In the genomic region with DNA sequence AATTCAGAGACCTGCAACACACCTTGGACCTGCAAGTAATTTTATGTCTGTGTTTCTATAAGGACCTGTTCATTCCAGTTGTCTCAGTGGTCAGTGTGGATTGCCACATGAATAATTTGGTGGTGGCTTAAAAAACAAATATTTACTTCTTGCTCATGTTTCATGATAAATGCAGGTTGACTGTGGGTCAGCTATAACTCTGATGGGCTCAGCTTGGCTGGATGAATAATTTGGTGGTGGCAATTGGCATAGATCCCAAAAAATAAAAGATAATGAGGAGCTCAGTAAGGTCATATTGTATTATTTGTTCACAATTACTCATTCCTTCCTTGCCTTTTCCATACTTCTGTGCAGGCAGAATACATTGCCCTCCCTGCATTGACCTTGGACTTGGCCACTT, we compare ENCODE assay signal across 18 cellular contexts. TPM values are rescaled to one million over a fixed set of nuclear protein-coding genes. Genes with fewer than 3 reads are reported as not detected.
DNase-seq lines count a peak whose midpoint lies in the region; FAIRE-seq and TF ChIP-seq lines count a peak whose summit lies in the region.
"Had no signal": no experiment of that assay in that cellular context is flagged by ENCODE, and none has a peak within 500 bp of the region (broad histone marks: within the 10 kb centered on the region; RNA-seq: fewer than 3 reads in every experiment).

No MANE protein-coding gene starts in this region.

- H4K20me1 ChIP-seq in PC-9 (ENCODE audit: insufficient read depth): no peaks in the 10 kb centered on the region
- H4K20me1 ChIP-seq: BLaER1 had no signal

- no peak for TF ChIP-seq CTCF in CD14-positive monocyte (IDR thresholded peaks at IDR 0.05)
- TF ChIP-seq CTCF in PC-9 (conservative IDR thresholded peaks at IDR 0.05): no peak
- no peak for TF ChIP-seq CTCF in brain microvascular endothelial cell (IDR thresholded peaks at IDR 0.05; ENCODE audit: low read depth, low read length, missing control alignments)

- peak overlapping the region; percentile 55 to 92 (median 80) for H3K27ac Mint-ChIP-seq in CD14-positive monocyte
- H3K27ac Mint-ChIP-seq: CD4-positive, alpha-beta T cell had no signal

- H3K4me1 Mint-ChIP-seq in CD14-positive monocyte: peaks cover 60% of the 10 kb centered on the region

- peaks cover 0 to 5% (median 0%) of the 10 kb centered on the region in 7 donors for H3K9me3 Mint-ChIP-seq in CD14-positive monocyte
- H3K9me3 Mint-ChIP-seq: CD4-positive, alpha-beta T cell had no signal

- POLR2A ChIA-PET in PC-9 (lab: Charles Lee; ENCODE audit: unreplicated experiment): no interaction called here

- no peak overlapping the region for H3K4me3 Mint-ChIP-seq in CD14-positive monocyte
- H3K4me3 Mint-ChIP-seq: CD4-positive, alpha-beta T cell had no signal

- no peaks in the 10 kb centered on the region for H3K9me2 ChIP-seq in PC-9 (ENCODE audit: insufficient read depth)

- H3K36me3 ChIP-seq in PC-9 (ENCODE audit: low read depth) (no peaks in the 10 kb centered on the region), brain microvascular endothelial cell (replicated peaks) (no peaks in the 10 kb centered on the region), small intestine (ENCODE audit: control insufficient read depth in 2 of 2, insufficient read depth in 2 of 2, low read length in 2 of 2) (no peaks in the 10 kb centered on the region)

- H2AFZ ChIP-seq in PC-9: no peak overlapping the region

- H3K27me3 ChIP-seq in PC-9 (ENCODE audit: insufficient read depth, low read depth): no peaks in the 10 kb centered on the region
- H3K27me3 ChIP-seq in brain microvascular endothelial cell (replicated peaks): no peaks in the 10 kb centered on the region
- H3K27me3 ChIP-seq in small intestine (ENCODE audit: control insufficient read depth in 2 of 2, insufficient read depth in 2 of 2, low read length in 2 of 2): no peaks in the 10 kb centered on the region
- H3K27me3 ChIP-seq: BLaER1 had no signal

- DNase-seq in NCI-H748 (lab: John Stamatoyannopoulos, UW; ENCODE audit: unreplicated experiment): peak; percentile 3
- no peak for DNase-seq in NCI-H748 treated with DMSO at 0.1 percent for 48 hours (lab: John Stamatoyannopoulos, UW)
- no peak for DNase-seq in CD14-positive monocyte (ENCODE audit: low spot score)
- peak in 1 of 2 experiments; percentile 58 for DNase-seq in PC-9
- peak; percentile 5 to 8 for DNase-seq in lung microvascular endothelial cell (ENCODE audit: low read depth in 2 of 2)
- no peak for DNase-seq in brain microvascular endothelial cell
- DNase-seq in NK-92 (lab: John Stamatoyannopoulos, UW; ENCODE audit: unreplicated experiment): no peak
- DNase-seq in small intestine: no peak
- DNase-seq: 8988T; Calu3; CD4-positive, alpha-beta T cell; DMS 273 treated with DMSO at 0.1 percent for 48 hours had no signal

- intact Hi-C loops in CD14-positive monocyte (cut with micrococcal nuclease): loop anchor here (2.0 to 10.0 kb wide), 7 partner anchors 51 to 413 kb away; partner anchors contain the start of gene HMGB2 (in 2 of the 2)
- intact Hi-C loops in PC-9 (cut with micrococcal nuclease; ENCODE audit: unreplicated experiment): loop anchor here (1.0 to 5.0 kb wide), 5 partner anchors 47 to 405 kb away; partner anchors contain the start of gene SAP30

- FAIRE-seq in small intestine (lab: Jason Lieb, UNC): no peak
- FAIRE-seq: HTR-8/SVneo had no signal

- H3K79me2 ChIP-seq in PC-9 (ENCODE audit: low read depth): no peaks in the 10 kb centered on the region

- BruUV-seq in PC-9 (replicated peaks; lab: Mats Ljungman, UMichigan): no TSS peak

- H3K27me3 Mint-ChIP-seq in CD14-positive monocyte (ENCODE audit: low read depth in 3 of 3): peaks cover 0 to 3% (median 0%) of the 10 kb centered on the region in 3 donors
- H3K27me3 Mint-ChIP-seq: CD4-positive, alpha-beta T cell had no signal

- CTCF ChIA-PET in PC-9 (lab: Charles Lee): interaction anchor here (0.9 to 1.1 kb wide), 2 partner anchors 404 to 526 kb away, joined by 5 to 8 read pairs; no protein-coding TSS in a partner anchor

- in situ Hi-C loops in brain microvascular endothelial cell (cut with HindIII; ENCODE audit: low pct_ligation_motif_present, low sequenced_read_pairs): no loop called here

- H3K4me3 ChIP-seq in PC-9 (no peak overlapping the region), brain microvascular endothelial cell (ENCODE audit: low read depth, low read length) (no peak overlapping the region), small intestine (ENCODE audit: low read depth in 1 of 2, low read length in 2 of 2) (no peak overlapping the region)
- H3K4me3 ChIP-seq: BLaER1, GM12878 had no signal

- peaks cover 29% of the 10 kb centered on the region; the same call in 1 of the 2 replicates for H3F3A ChIP-seq in PC-9 (ENCODE audit: insufficient read depth, low read depth)

- H3K9me3 ChIP-seq in PC-9 (ENCODE audit: insufficient read depth, low read depth): no peaks in the 10 kb centered on the region
- H3K9me3 ChIP-seq in small intestine (ENCODE audit: control insufficient read depth, low read depth): no peaks in the 10 kb centered on the region
- H3K9me3 ChIP-seq: BLaER1 had no signal

- H3K4me1 ChIP-seq in PC-9 (replicated peaks; ENCODE audit: insufficient read depth) (peaks cover 47% of the 10 kb centered on the region), small intestine (ENCODE audit: control insufficient read depth in 2 of 2, insufficient read depth in 1 of 2, low read depth in 1 of 2, low read length in 1 of 2) (no peaks in the 10 kb centered on the region)

- peaks cover 6 to 9% of the 10 kb centered on the region in 2 donors for H3K36me3 Mint-ChIP-seq in CD14-positive monocyte

- H3K27ac ChIP-seq in PC-9 (no peak overlapping the region), brain microvascular endothelial cell (no peak overlapping the region), small intestine (ENCODE audit: low read depth in 1 of 2, low read length in 1 of 2) (no peak overlapping the region)
- H3K27ac ChIP-seq: BLaER1 had no signal

- H3K4me2 ChIP-seq in PC-9: peak overlapping the region; percentile 19; the same call in 1 of the 2 replicates
- H3K4me2 ChIP-seq: BLaER1 had no signal

RNA-seq across cellular contexts. Expression of gene SCRG1, which starts 18.9 kb away (rescaled TPM):
- polyA plus RNA-seq in CD14-positive monocyte (under 1 TPM; 0.08 to 0.24 TPM), small intestine (under 1 TPM in 1 of 3 donors, not detected in 2; 0.43 TPM)
- total RNA-seq in PC-9 (2021) (not detected in 2 replicates), lung microvascular endothelial cell (not detected in 2 replicates)
- total RNA-seq: Calu3; CD4-positive, alpha-beta T cell; Daoy; GM12878; H4; HepG2 had no signal
- polyA plus RNA-seq: HepG2 had no signal

RNA-seq across cellular contexts. Expression of gene SAP30, which starts 47.1 kb away (rescaled TPM):
- polyA plus RNA-seq in CD14-positive monocyte: 10 to 100 TPM; 16.5 to 32.2 TPM
- 8.0 and 11.4 TPM in 2 replicates for total RNA-seq in PC-9 (2021)
- total RNA-seq in lung microvascular endothelial cell: 13.5 and 16.1 TPM in 2 replicates
- polyA plus RNA-seq in small intestine: 10 to 100 TPM in 1 of 3 donors, 1 to 10 TPM in 2; 5.6 to 16.1 (median 8.6) TPM

Comparison
In these comparisons a context has a peak if more than half of its experiments do, and no peak if none do; other contexts are left out.
1. DNase-seq: peak in NCI-H748 (single experiment) and lung microvascular endothelial cell (2 of 2); none in NCI-H748 treated with DMSO at 0.1 percent for 48 hours (single experiment), CD14-positive monocyte (single experiment), brain microvascular endothelial cell (single experiment), NK-92 (single experiment) and small intestine (single experiment).